21 cellular contexts compared by ENCODE assay signal in the genomic region with DNA sequence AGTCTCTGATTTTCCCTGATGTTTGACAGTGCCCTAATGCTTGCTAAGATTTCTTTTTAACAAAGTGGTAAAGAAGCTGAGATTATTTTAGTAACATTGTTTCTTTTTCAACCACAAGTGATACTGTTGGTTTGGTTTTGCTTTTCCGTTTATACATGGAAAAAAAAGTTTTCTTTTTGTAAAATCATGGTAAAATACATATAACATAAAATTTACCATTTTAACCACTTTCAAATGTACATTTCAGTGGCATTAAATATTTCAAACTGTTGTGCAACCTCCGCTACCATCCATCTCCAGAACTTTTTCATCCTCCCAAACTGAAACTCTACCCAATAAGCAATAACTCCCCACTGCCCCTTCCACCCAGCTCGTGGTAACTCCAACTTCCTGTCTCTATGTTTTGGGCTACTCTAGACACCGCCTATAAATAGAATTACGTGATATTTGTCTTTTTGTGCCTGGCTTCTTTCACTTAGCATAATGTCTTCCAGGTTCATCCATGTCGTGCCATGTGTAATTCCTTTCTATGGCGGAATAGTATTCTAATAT. TPM values are rescaled to one million over a fixed set of nuclear protein-coding genes. Genes with fewer than 3 reads are reported as not detected.
DNase-seq lines count a peak whose midpoint lies in the region; ATAC-seq and TF ChIP-seq lines count a peak whose summit lies in the region.
"Had no signal": no experiment of that assay in that cellular context is flagged by ENCODE, and none has a peak within 500 bp of the region (broad histone marks: within the 10 kb centered on the region; RNA-seq: fewer than 3 reads in every experiment).

No MANE protein-coding gene starts in this region.

- DNase-seq in activated CD4-positive, alpha-beta memory T cell treated with anti-CD3 and anti-CD28 coated beads, Interleukin-2, amount 10 ng/mL, durations not matched to agents 7 days and 5 days, result no peak
- DNase-seq in activated CD4-positive, alpha-beta memory T cell treated with anti-CD3 and anti-CD28 coated beads for 36 hours, result no peak
- DNase-seq in Karpas-422 (no peak), spleen (no peak), T-cell (no peak)
- DNase-seq in activated T-helper 1 cell treated with anti-CD3 and anti-CD28 coated beads, Interleukin-12 subunit alpha, Interleukin-12 subunit beta, Interleukin-2, Interleukin-4 antibody, amounts not matched to agents 30 ng/mL and 10 ng/mL and 1 ng/mL, durations not matched to agents 14 hours and 24 hours and 36 hours (ENCODE audit: low spot score), result no peak
- DNase-seq in central memory CD4-positive, alpha-beta T cell, result no peak
- DNase-seq: ACHN; DMS 273 treated with DMSO at 0.1 percent for 48 hours; effector memory CD4-positive, alpha-beta T cell; Kasumi-1; NCI-H2029 treated with DMSO at 0.1 percent for 48 hours; NCI-H748 treated with DMSO at 0.1 percent for 48 hours; right cardiac atrium; SHP77; stimulated activated CD4-positive, alpha-beta T cell treated with anti-CD3 and anti-CD28 coated beads, Interleukin-1b, Interleukin-23, amount 100 ng/mL, for 48 hours had no signal

- TF ChIP-seq POLR2A in spleen (IDR thresholded peaks at IDR 0.05), result no peak

- H3K9ac ChIP-seq in Karpas-422 (ENCODE audit: low read length), result peak overlapping the region; percentile 15

- no peak overlapping the region for H2AFZ ChIP-seq in Karpas-422 (ENCODE audit: low read length)

- CTCF ChIA-PET in activated CD4-positive, alpha-beta memory T cell treated with anti-CD3 and anti-CD28 coated beads, Interleukin-2, amount 10 ng/mL, durations not matched to agents 7 days and 5 days (lab: Charles Lee), result interaction anchor here (1.0 to 1.6 kb wide), 2 partner anchors 10 to 37 kb away, joined by 4 read pairs; no protein-coding TSS in a partner anchor
- CTCF ChIA-PET in activated CD4-positive, alpha-beta memory T cell treated with anti-CD3 and anti-CD28 coated beads for 36 hours (lab: Charles Lee), result interaction anchor here (1.3 to 1.6 kb wide), 2 partner anchors 10 to 37 kb away, joined by 4 to 7 read pairs; no protein-coding TSS in a partner anchor
- CTCF ChIA-PET in T-cell (lab: Charles Lee), result interaction anchor here in 1 of 2 donors (0.5 kb wide), 1 partner anchor 820 kb away, joined by 3 read pairs; no protein-coding TSS in a partner anchor

- POLR2A ChIA-PET in activated CD4-positive, alpha-beta memory T cell treated with anti-CD3 and anti-CD28 coated beads, Interleukin-2, amount 10 ng/mL, durations not matched to agents 7 days and 5 days (lab: Charles Lee), result interaction anchor here (1.0 to 2.5 kb wide), 2 partner anchors 10 to 28 kb away, joined by 3 to 12 read pairs; no protein-coding TSS in a partner anchor
- POLR2A ChIA-PET in activated CD4-positive, alpha-beta memory T cell treated with anti-CD3 and anti-CD28 coated beads for 36 hours (lab: Charles Lee), result interaction anchor here (1.7 kb wide), 1 partner anchor 11 kb away, joined by 9 read pairs; no protein-coding TSS in a partner anchor
- POLR2A ChIA-PET in T-cell (lab: Charles Lee), result no interaction called here

- H3K36me3 ChIP-seq in Karpas-422 (ENCODE audit: insufficient read depth, low read length) (peaks cover 33% of the 10 kb centered on the region), spleen (peaks cover 0 to 36% (median 15%) of the 10 kb centered on the region in 6 donors)
- H3K36me3 ChIP-seq: vagina had no signal

- H3K9me3 ChIP-seq in Karpas-422 (ENCODE audit: low read length), result no peaks in the 10 kb centered on the region
- H3K9me3 ChIP-seq in spleen, result no peaks in the 10 kb centered on the region
- H3K9me3 ChIP-seq: vagina had no signal

- ATAC-seq in T-cell (replicated peaks in 1 of 4) (no peak), GM18868 (IDR thresholded peaks at IDR 0.05; ENCODE audit: unreplicated experiment) (no peak)
- ATAC-seq: right cardiac atrium had no signal

- no peak for TF ChIP-seq CTCF in spleen (IDR thresholded peaks at IDR 0.05 in 8 of 11, conservative IDR thresholded peaks at IDR 0.05 in 3 of 11)

- peak overlapping the region; percentile 73 for H3K4me2 ChIP-seq in Karpas-422 (ENCODE audit: low read depth, low read length, poor library complexity, severe bottlenecking)

- intact Hi-C loops in activated CD4-positive, alpha-beta memory T cell treated with anti-CD3 and anti-CD28 coated beads for 36 hours (cut with micrococcal nuclease), result loop anchor here (1.0 kb wide), 1 partner anchor 10 kb away; no protein-coding TSS in a partner anchor
- intact Hi-C loops in activated T-helper 1 cell treated with anti-CD3 and anti-CD28 coated beads, Interleukin-12 subunit alpha, Interleukin-12 subunit beta, Interleukin-2, Interleukin-4 antibody, amounts not matched to agents 30 ng/mL and 10 ng/mL and 1 ng/mL, durations not matched to agents 14 hours and 24 hours and 36 hours (cut with micrococcal nuclease), result loop anchor here (2.0 kb wide), 1 partner anchor 137 kb away; no protein-coding TSS in a partner anchor
- intact Hi-C loops in spleen (cut with DNase I; ENCODE audit: low total_unique reads), result no loop called here

- 37 to 51% (median 40%) methylated on average over 7 of the region's 7 CpGs for WGBS in spleen, 5 donors

- peak overlapping the region; percentile 70 for H3K27ac Mint-ChIP-seq in activated CD4-positive, alpha-beta memory T cell treated with anti-CD3 and anti-CD28 coated beads, Interleukin-2, amount 10 ng/mL, durations not matched to agents 7 days and 5 days
- H3K27ac Mint-ChIP-seq in activated CD4-positive, alpha-beta memory T cell treated with anti-CD3 and anti-CD28 coated beads for 36 hours, result no peak overlapping the region
- peak overlapping the region; percentile 65 for H3K27ac Mint-ChIP-seq in activated T-helper 1 cell treated with anti-CD3 and anti-CD28 coated beads, Interleukin-12 subunit alpha, Interleukin-12 subunit beta, Interleukin-2, Interleukin-4 antibody, amounts not matched to agents 30 ng/mL and 10 ng/mL and 1 ng/mL, durations not matched to agents 14 hours and 24 hours and 36 hours
- no peak overlapping the region for H3K27ac Mint-ChIP-seq in T-cell

- peak overlapping the region; percentile 96 for H3K4me3 Mint-ChIP-seq in activated CD4-positive, alpha-beta memory T cell treated with anti-CD3 and anti-CD28 coated beads, Interleukin-2, amount 10 ng/mL, durations not matched to agents 7 days and 5 days
- H3K4me3 Mint-ChIP-seq in activated CD4-positive, alpha-beta memory T cell treated with anti-CD3 and anti-CD28 coated beads for 36 hours, result no peak overlapping the region
- peak overlapping the region; percentile 60 for H3K4me3 Mint-ChIP-seq in activated T-helper 1 cell treated with anti-CD3 and anti-CD28 coated beads, Interleukin-12 subunit alpha, Interleukin-12 subunit beta, Interleukin-2, Interleukin-4 antibody, amounts not matched to agents 30 ng/mL and 10 ng/mL and 1 ng/mL, durations not matched to agents 14 hours and 24 hours and 36 hours
- H3K4me3 Mint-ChIP-seq in T-cell, result peak overlapping the region in 1 of 3 donors; percentile 93
- H3K4me3 Mint-ChIP-seq: activated naive CD4-positive, alpha-beta T cell treated with anti-CD3 and anti-CD28 coated beads, Interleukin-2, amount 50 U/mL, for 24 hours had no signal

- H3K27ac ChIP-seq in Karpas-422 (ENCODE audit: low read length) (peak overlapping the region; percentile 96), spleen (peak overlapping the region in 6 of 8 donors; percentile 27 to 91 (median 84))
- H3K27ac ChIP-seq: vagina had no signal

- peaks cover 83% of the 10 kb centered on the region for H3K4me1 Mint-ChIP-seq in activated CD4-positive, alpha-beta memory T cell treated with anti-CD3 and anti-CD28 coated beads, Interleukin-2, amount 10 ng/mL, durations not matched to agents 7 days and 5 days
- H3K4me1 Mint-ChIP-seq in activated CD4-positive, alpha-beta memory T cell treated with anti-CD3 and anti-CD28 coated beads for 36 hours (ENCODE audit: low read depth), result peaks cover 44% of the 10 kb centered on the region
- H3K4me1 Mint-ChIP-seq in activated T-helper 1 cell treated with anti-CD3 and anti-CD28 coated beads, Interleukin-12 subunit alpha, Interleukin-12 subunit beta, Interleukin-2, Interleukin-4 antibody, amounts not matched to agents 30 ng/mL and 10 ng/mL and 1 ng/mL, durations not matched to agents 14 hours and 24 hours and 36 hours (ENCODE audit: low read depth), result peaks cover 65% of the 10 kb centered on the region
- H3K4me1 Mint-ChIP-seq in T-cell, result peaks cover 36 to 60% (median 43%) of the 10 kb centered on the region in 3 donors

- H3K27me3 ChIP-seq in Karpas-422 (ENCODE audit: low read length) (no peaks in the 10 kb centered on the region), spleen (replicated peaks in 1 of 7) (peaks cover 0 to 21% (median 0%) of the 10 kb centered on the region in 7 donors)
- H3K27me3 ChIP-seq: vagina had no signal

- H4K20me1 ChIP-seq in Karpas-422 (ENCODE audit: insufficient read depth, low read depth, low read length), result no peaks in the 10 kb centered on the region; the same call in 1 of the 2 replicates

- H3K9me3 Mint-ChIP-seq in activated CD4-positive, alpha-beta memory T cell treated with anti-CD3 and anti-CD28 coated beads, Interleukin-2, amount 10 ng/mL, durations not matched to agents 7 days and 5 days, result no peaks in the 10 kb centered on the region
- H3K9me3 Mint-ChIP-seq in activated CD4-positive, alpha-beta memory T cell treated with anti-CD3 and anti-CD28 coated beads for 36 hours, result no peaks in the 10 kb centered on the region
- H3K9me3 Mint-ChIP-seq in activated T-helper 1 cell treated with anti-CD3 and anti-CD28 coated beads, Interleukin-12 subunit alpha, Interleukin-12 subunit beta, Interleukin-2, Interleukin-4 antibody, amounts not matched to agents 30 ng/mL and 10 ng/mL and 1 ng/mL, durations not matched to agents 14 hours and 24 hours and 36 hours, result no peaks in the 10 kb centered on the region
- no peaks in the 10 kb centered on the region for H3K9me3 Mint-ChIP-seq in T-cell
- H3K9me3 Mint-ChIP-seq: activated naive CD4-positive, alpha-beta T cell treated with anti-CD3 and anti-CD28 coated beads, Interleukin-2, amount 50 U/mL, for 24 hours had no signal

- no peaks in the 10 kb centered on the region for H3K27me3 Mint-ChIP-seq in activated CD4-positive, alpha-beta memory T cell treated with anti-CD3 and anti-CD28 coated beads, Interleukin-2, amount 10 ng/mL, durations not matched to agents 7 days and 5 days
- peaks cover 42% of the 10 kb centered on the region for H3K27me3 Mint-ChIP-seq in activated CD4-positive, alpha-beta memory T cell treated with anti-CD3 and anti-CD28 coated beads for 36 hours
- H3K27me3 Mint-ChIP-seq in activated T-helper 1 cell treated with anti-CD3 and anti-CD28 coated beads, Interleukin-12 subunit alpha, Interleukin-12 subunit beta, Interleukin-2, Interleukin-4 antibody, amounts not matched to agents 30 ng/mL and 10 ng/mL and 1 ng/mL, durations not matched to agents 14 hours and 24 hours and 36 hours (ENCODE audit: insufficient read depth), result peaks cover 16% of the 10 kb centered on the region
- H3K27me3 Mint-ChIP-seq in T-cell, result peaks cover 20 to 28% of the 10 kb centered on the region in 2 donors

- peaks cover 91% of the 10 kb centered on the region for H3K79me2 ChIP-seq in Karpas-422 (ENCODE audit: low read length)

- no peaks in the 10 kb centered on the region for H3K9me2 ChIP-seq in Karpas-422 (replicated peaks; ENCODE audit: insufficient read depth, low read length)

- H3K4me3 ChIP-seq in Karpas-422 (ENCODE audit: low read length), result 0 out of 2 replicates have a peak overlapping the region, but pooled peaks have one; percentile 79
- H3K4me3 ChIP-seq in spleen, result peak overlapping the region in 4 of 8 donors; percentile 77 to 94 (median 90)
- H3K4me3 ChIP-seq: lung, vagina had no signal

- H3K4me1 ChIP-seq in Karpas-422 (ENCODE audit: low read length) (peaks cover 72% of the 10 kb centered on the region), spleen (peaks cover 37 to 99% (median 93%) of the 10 kb centered on the region in 6 donors)

- peaks cover 53% of the 10 kb centered on the region for H3K36me3 Mint-ChIP-seq in activated CD4-positive, alpha-beta memory T cell treated with anti-CD3 and anti-CD28 coated beads, Interleukin-2, amount 10 ng/mL, durations not matched to agents 7 days and 5 days (ENCODE audit: low read depth)
- H3K36me3 Mint-ChIP-seq in activated CD4-positive, alpha-beta memory T cell treated with anti-CD3 and anti-CD28 coated beads for 36 hours, result no peaks in the 10 kb centered on the region
- peaks cover 8% of the 10 kb centered on the region for H3K36me3 Mint-ChIP-seq in activated T-helper 1 cell treated with anti-CD3 and anti-CD28 coated beads, Interleukin-12 subunit alpha, Interleukin-12 subunit beta, Interleukin-2, Interleukin-4 antibody, amounts not matched to agents 30 ng/mL and 10 ng/mL and 1 ng/mL, durations not matched to agents 14 hours and 24 hours and 36 hours (ENCODE audit: low read depth)
- no peaks in the 10 kb centered on the region for H3K36me3 Mint-ChIP-seq in T-cell
- H3K36me3 Mint-ChIP-seq: activated naive CD4-positive, alpha-beta T cell treated with anti-CD3 and anti-CD28 coated beads, Interleukin-2, amount 50 U/mL, for 24 hours had no signal

RNA-seq across cellular contexts. Expression of a gene that starts 4.6 kb away (rescaled TPM):
- total RNA-seq in activated CD4-positive, alpha-beta memory T cell treated with anti-CD3 and anti-CD28 coated beads, Interleukin-2, amount 10 ng/mL, durations not matched to agents 7 days and 5 days, result 10 to 100 TPM; 48.5 to 48.9 TPM
- 1 to 10 TPM; 1.8 to 3.2 TPM for total RNA-seq in activated CD4-positive, alpha-beta memory T cell treated with anti-CD3 and anti-CD28 coated beads for 36 hours
- total RNA-seq in Karpas-422 (2014; rRNA removed; shearing (Covaris generic); ENCODE audit: low replicate concordance), result 66.2 and 96.5 TPM in 2 replicates
- total RNA-seq in activated T-helper 1 cell treated with anti-CD3 and anti-CD28 coated beads, Interleukin-12 subunit alpha, Interleukin-12 subunit beta, Interleukin-2, Interleukin-4 antibody, amounts not matched to agents 30 ng/mL and 10 ng/mL and 1 ng/mL, durations not matched to agents 14 hours and 24 hours and 36 hours, result 12.0 and 13.0 TPM in 2 replicates
- total RNA-seq in spleen, result 100 to 1,000 TPM in 6 of 7 donors, 10 to 100 TPM in 1; 88.0 to 179 (median 143) TPM
- polyA plus RNA-seq in spleen, result 10 to 100 TPM; 67.0 to 93.6 (median 81.8) TPM
- 10 to 100 TPM; 10.5 to 36.7 (median 12.5) TPM for total RNA-seq in T-cell
- total RNA-seq: bronchial epithelial cell had no signal

Comparison
In these comparisons a context has a peak if more than half of its experiments do, and no peak if none do; other contexts are left out.
1. H3K27ac Mint-ChIP-seq: peak in activated CD4-positive, alpha-beta memory T cell treated with anti-CD3 and anti-CD28 coated beads, Interleukin-2, amount 10 ng/mL, durations not matched to agents 7 days and 5 days (single experiment) and activated T-helper 1 cell treated with anti-CD3 and anti-CD28 coated beads, Interleukin-12 subunit alpha, Interleukin-12 subunit beta, Interleukin-2, Interleukin-4 antibody, amounts not matched to agents 30 ng/mL and 10 ng/mL and 1 ng/mL, durations not matched to agents 14 hours and 24 hours and 36 hours (single experiment); none in activated CD4-positive, alpha-beta memory T cell treated with anti-CD3 and anti-CD28 coated beads for 36 hours (single experiment) and T-cell (0 of 2).
2. POLR2A ChIA-PET loops: an anchor here in activated CD4-positive, alpha-beta memory T cell treated with anti-CD3 and anti-CD28 coated beads, Interleukin-2, amount 10 ng/mL, durations not matched to agents 7 days and 5 days (1.0 to 2.5 kb wide) and activated CD4-positive, alpha-beta memory T cell treated with anti-CD3 and anti-CD28 coated beads for 36 hours (1.7 kb wide); none called in T-cell.